Comparison of ENCODE assay signal across 22 cellular contexts in genomic region chr16:56769674-56770073, GRCh38. TPM values are rescaled to one million over a fixed set of nuclear protein-coding genes. Genes with fewer than 3 reads are reported as not detected.
DNase-seq lines count a peak whose midpoint lies in the region; ATAC-seq, FAIRE-seq and TF ChIP-seq lines count a peak whose summit lies in the region.
"Had no signal": no experiment of that assay in that cellular context is flagged by ENCODE, and none has a peak within 500 bp of the region (broad histone marks: within the 10 kb centered on the region; RNA-seq: fewer than 3 reads in every experiment).

No MANE protein-coding gene starts in this region.

- no peak for TF ChIP-seq POLR2A in transverse colon (IDR thresholded peaks at IDR 0.05)

- TF ChIP-seq EP300 in transverse colon (IDR thresholded peaks at IDR 0.05; ENCODE audit: low read depth) = no peak

- no peak overlapping the region for H3K4me3 Mint-ChIP-seq in activated T-cell treated with anti-CD3 and anti-CD28 coated beads, Interleukin-2, amount 50 U/mL, for 72 hours
- H3K4me3 Mint-ChIP-seq in activated T-cell treated with anti-CD3 and anti-CD28 coated beads, Interleukin-2, amount 50 U/mL, for 24 hours = no peak overlapping the region
- no peak overlapping the region for H3K4me3 Mint-ChIP-seq in activated CD4-positive, alpha-beta T cell treated with anti-CD3 and anti-CD28 coated beads, Interleukin-2, amount 10 ng/mL, durations not matched to agents 24 days and 14 days
- H3K4me3 Mint-ChIP-seq: CD4-positive, CD25-positive, alpha-beta regulatory T cell had no signal

- peaks cover 0 to 6% of the 10 kb centered on the region in 2 donors for H3K36me3 Mint-ChIP-seq in activated T-cell treated with anti-CD3 and anti-CD28 coated beads, Interleukin-2, amount 50 U/mL, for 72 hours (ENCODE audit: insufficient read depth in 2 of 2)
- H3K36me3 Mint-ChIP-seq in activated T-cell treated with anti-CD3 and anti-CD28 coated beads, Interleukin-2, amount 50 U/mL, for 24 hours (ENCODE audit: low read depth) = peaks cover 33% of the 10 kb centered on the region
- peaks cover 5% of the 10 kb centered on the region for H3K36me3 Mint-ChIP-seq in activated CD4-positive, alpha-beta T cell treated with anti-CD3 and anti-CD28 coated beads, Interleukin-2, amount 10 ng/mL, durations not matched to agents 24 days and 14 days (ENCODE audit: low read depth)

- no peaks in the 10 kb centered on the region for H3K9me3 Mint-ChIP-seq in activated T-cell treated with anti-CD3 and anti-CD28 coated beads, Interleukin-2, amount 50 U/mL, for 72 hours
- no peaks in the 10 kb centered on the region for H3K9me3 Mint-ChIP-seq in activated T-cell treated with anti-CD3 and anti-CD28 coated beads, Interleukin-2, amount 50 U/mL, for 24 hours
- H3K9me3 Mint-ChIP-seq in activated CD4-positive, alpha-beta T cell treated with anti-CD3 and anti-CD28 coated beads, Interleukin-2, amount 10 ng/mL, durations not matched to agents 24 days and 14 days = no peaks in the 10 kb centered on the region

- peak overlapping the region; percentile 14 to 46 (median 30) for H3K27ac ChIP-seq in transverse colon
- H3K27ac ChIP-seq: GM23248, PC-9, RWPE1 had no signal

- H3K27ac Mint-ChIP-seq in activated T-cell treated with anti-CD3 and anti-CD28 coated beads, Interleukin-2, amount 50 U/mL, for 72 hours = peak overlapping the region; percentile 70
- H3K27ac Mint-ChIP-seq in activated T-cell treated with anti-CD3 and anti-CD28 coated beads, Interleukin-2, amount 50 U/mL, for 24 hours = no peak overlapping the region
- no peak overlapping the region for H3K27ac Mint-ChIP-seq in activated CD4-positive, alpha-beta T cell treated with anti-CD3 and anti-CD28 coated beads, Interleukin-2, amount 10 ng/mL, durations not matched to agents 24 days and 14 days
- H3K27ac Mint-ChIP-seq: CD4-positive, CD25-positive, alpha-beta regulatory T cell had no signal

- no peak for ATAC-seq in activated T-cell treated with anti-CD3 and anti-CD28 coated beads, Interleukin-2, amount 50 U/mL, for 72 hours (replicated peaks in 1 of 2)
- no peak for ATAC-seq in GM19452 (IDR thresholded peaks at IDR 0.05; ENCODE audit: unreplicated experiment)
- ATAC-seq: HCT116, K562 had no signal

- H3K4me1 Mint-ChIP-seq in activated T-cell treated with anti-CD3 and anti-CD28 coated beads, Interleukin-2, amount 50 U/mL, for 72 hours (ENCODE audit: low read depth) = peaks cover 29% of the 10 kb centered on the region
- peaks cover 29% of the 10 kb centered on the region for H3K4me1 Mint-ChIP-seq in activated T-cell treated with anti-CD3 and anti-CD28 coated beads, Interleukin-2, amount 50 U/mL, for 24 hours (ENCODE audit: low read depth)
- H3K4me1 Mint-ChIP-seq in activated CD4-positive, alpha-beta T cell treated with anti-CD3 and anti-CD28 coated beads, Interleukin-2, amount 10 ng/mL, durations not matched to agents 24 days and 14 days = peaks cover 25% of the 10 kb centered on the region

- 49 to 52% methylated on average over 3 of the region's 3 CpGs for WGBS in transverse colon (ENCODE audit: low coverage in 1 of 2), 2 donors

- peaks cover 0 to 31% (median 4%) of the 10 kb centered on the region in 4 donors for H3K4me1 ChIP-seq in transverse colon

- FAIRE-seq in bronchial epithelial cell (lab: Jason Lieb, UNC) = no peak
- FAIRE-seq: K562 had no signal

- no peaks in the 10 kb centered on the region for H3K9me3 ChIP-seq in transverse colon
- H3K9me3 ChIP-seq: BE2C had no signal

- H3K27me3 ChIP-seq in bronchial epithelial cell (ENCODE audit: control insufficient read depth, insufficient read depth, low read length) (no peaks in the 10 kb centered on the region), transverse colon (no peaks in the 10 kb centered on the region)
- H3K27me3 ChIP-seq: BE2C had no signal

- no peaks in the 10 kb centered on the region for H3K27me3 Mint-ChIP-seq in activated T-cell treated with anti-CD3 and anti-CD28 coated beads, Interleukin-2, amount 50 U/mL, for 72 hours (ENCODE audit: low read depth)
- no peaks in the 10 kb centered on the region for H3K27me3 Mint-ChIP-seq in activated T-cell treated with anti-CD3 and anti-CD28 coated beads, Interleukin-2, amount 50 U/mL, for 24 hours
- no peaks in the 10 kb centered on the region for H3K27me3 Mint-ChIP-seq in activated CD4-positive, alpha-beta T cell treated with anti-CD3 and anti-CD28 coated beads, Interleukin-2, amount 10 ng/mL, durations not matched to agents 24 days and 14 days
- H3K27me3 Mint-ChIP-seq: CD4-positive, CD25-positive, alpha-beta regulatory T cell had no signal

- H3K36me3 ChIP-seq in bronchial epithelial cell (ENCODE audit: control insufficient read depth, insufficient read depth, low read length) = no peaks in the 10 kb centered on the region
- H3K36me3 ChIP-seq in transverse colon = no peaks in the 10 kb centered on the region
- H3K36me3 ChIP-seq: BE2C had no signal

- intact Hi-C loops in transverse colon (cut with DNase I; ENCODE audit: low total_unique reads) = no loop called here
- intact Hi-C loops in activated CD4-positive, alpha-beta T cell treated with anti-CD3 and anti-CD28 coated beads, Interleukin-2, amount 10 ng/mL, durations not matched to agents 24 days and 14 days (cut with micrococcal nuclease) = no loop called here

- in situ Hi-C loops in transverse colon (cut with MboI; ENCODE audit: low pct_ligation_motif_present in 1 of 4, low pct_unique_long_range_greater_than_20kb in 1 of 4, low sequenced_read_pairs in 3 of 4) = no loop called here

- TF ChIP-seq CTCF in bronchial epithelial cell (IDR thresholded peaks at IDR 0.05; ENCODE audit: insufficient read depth, low read length, severe bottlenecking) = no peak
- no peak for TF ChIP-seq CTCF in transverse colon (IDR thresholded peaks at IDR 0.05)

- no peak overlapping the region for H3K4me3 ChIP-seq in bronchial epithelial cell (ENCODE audit: low read depth, low read length)
- H3K4me3 ChIP-seq in transverse colon = no peak overlapping the region
- H3K4me3 ChIP-seq: GM23248, K562, PC-9 had no signal

- no peak for DNase-seq in activated T-cell treated with anti-CD3 and anti-CD28 coated beads, Interleukin-2, amount 50 U/mL, for 72 hours
- DNase-seq in activated T-cell treated with anti-CD3 and anti-CD28 coated beads, Interleukin-2, amount 50 U/mL, for 24 hours = no peak
- DNase-seq in bronchial epithelial cell (ENCODE audit: low read depth) = peak; percentile 42
- DNase-seq in iris pigment epithelial cell (ENCODE audit: low read depth) = peak; percentile 63
- peak; percentile 20 for DNase-seq in transverse colon
- no peak for DNase-seq in activated CD4-positive, alpha-beta T cell treated with anti-CD3 and anti-CD28 coated beads, Interleukin-2, amount 10 ng/mL, durations not matched to agents 24 days and 14 days
- DNase-seq in hippocampal formation (lab: John Stamatoyannopoulos, UW) = no peak
- DNase-seq: BE2C; CD4-positive, CD25-positive, alpha-beta regulatory T cell; COR-L47; DMS 273 treated with DMSO at 0.1 percent for 48 hours; GDM1; GM23248; NCI-H187 treated with DMSO at 0.1 percent for 48 hours; NCI-H2227 treated with DMSO at 0.1 percent for 48 hours; NCI-H510A treated with DMSO at 0.1 percent for 48 hours; PC-9; SIG-M5 had no signal

RNA-seq across cellular contexts. Expression of gene NUP93, which starts 39.7 kb away (rescaled TPM):
- 100 to 1,000 TPM; 112 to 155 TPM for total RNA-seq in activated T-cell treated with anti-CD3 and anti-CD28 coated beads, Interleukin-2, amount 50 U/mL, for 72 hours
- 43.0 and 47.4 TPM in 2 replicates for total RNA-seq in bronchial epithelial cell
- 10 to 100 TPM in 3 of 4 donors, 1 to 10 TPM in 1; 8.6 to 42.4 (median 20.6) TPM for total RNA-seq in transverse colon
- 162 and 168 TPM in 2 replicates for total RNA-seq in activated CD4-positive, alpha-beta T cell treated with anti-CD3 and anti-CD28 coated beads, Interleukin-2, amount 10 ng/mL, durations not matched to agents 24 days and 14 days

Comparison
In these comparisons a context has a peak if more than half of its experiments do, and no peak if none do; other contexts are left out.
1. DNase-seq: peak in bronchial epithelial cell (single experiment), iris pigment epithelial cell (single experiment) and transverse colon (single experiment); none in activated T-cell treated with anti-CD3 and anti-CD28 coated beads, Interleukin-2, amount 50 U/mL, for 72 hours (0 of 2), activated T-cell treated with anti-CD3 and anti-CD28 coated beads, Interleukin-2, amount 50 U/mL, for 24 hours (single experiment), activated CD4-positive, alpha-beta T cell treated with anti-CD3 and anti-CD28 coated beads, Interleukin-2, amount 10 ng/mL, durations not matched to agents 24 days and 14 days (single experiment) and hippocampal formation (0 of 2).